In the genomic region with DNA sequence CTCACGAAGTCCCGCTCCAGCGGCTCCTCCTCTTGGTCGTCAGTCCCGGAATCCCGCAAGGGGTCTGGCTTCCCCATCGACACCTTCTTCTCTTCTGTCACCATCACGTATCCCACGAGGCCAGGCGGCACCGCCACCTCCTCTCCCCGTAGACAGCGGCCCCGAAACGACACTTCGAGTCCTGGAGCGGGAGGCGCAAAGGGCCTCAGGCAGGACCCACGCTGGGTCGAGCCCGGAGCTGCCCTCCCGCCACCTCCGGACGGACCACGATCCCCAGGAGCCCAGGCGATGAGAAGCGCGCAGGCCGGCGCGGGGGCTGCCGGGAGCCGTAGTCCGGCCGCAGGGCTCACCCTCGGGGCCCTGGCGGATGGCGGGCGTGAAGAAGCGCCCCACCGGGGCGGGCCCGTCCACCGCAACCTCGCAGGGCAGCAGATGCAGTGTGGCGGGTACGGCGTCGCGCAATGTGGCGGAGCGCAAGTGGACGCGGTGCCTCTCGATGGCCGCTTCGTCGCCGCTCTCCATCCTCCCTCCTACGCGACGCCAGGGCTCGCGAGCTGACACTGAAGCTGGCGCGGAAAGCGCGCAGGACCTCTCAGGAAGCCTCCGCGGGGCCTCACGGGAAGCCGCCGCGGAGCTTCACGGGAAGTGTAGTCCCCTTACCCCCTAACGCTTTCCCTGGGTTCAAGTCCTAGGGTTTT, we compare ENCODE assay signal across 1 cellular context.
A peak's percentile ranks its signal among the peaks of the same experiment; 100 is the strongest.
TF ChIP-seq lines count a peak whose summit lies in the region.

TSS of gene RNASEH2C (minus strand) at position 562 of the 698 bp plus-strand sequence. CDS start at position 522, 40 bp downstream.

TF ChIP-seq in GM12878, 131 proteins besides CTCF, POLR2A, EP300 and RAD21 (continued from another document and continues in another):
- TF ChIP-seq FOS (IDR thresholded peaks at IDR 0.05; ENCODE audit: borderline replicate concordance, extremely low read depth, insufficient read length) (no peak), IRF5 (IDR thresholded peaks at IDR 0.05; ENCODE audit: borderline replicate concordance) (no peak), JUND (IDR thresholded peaks at IDR 0.05; ENCODE audit: low read depth, low read length) (no peak), IRF3 (IDR thresholded peaks at IDR 0.05) (no peak), MEF2A (IDR thresholded peaks at IDR 0.05; ENCODE audit: insufficient read depth, low read depth, low read length) (0 out of 2 replicates have a peak, but pooled peaks have one; percentile 20), STAT3 (IDR thresholded peaks at IDR 0.05; ENCODE audit: low read depth, low read length) (no peak), SMAD1 (IDR thresholded peaks at IDR 0.05; ENCODE audit: low read depth, partially characterized antibody) (no peak), FOXK2 (IDR thresholded peaks at IDR 0.05) (no peak), ZBTB40 (IDR thresholded peaks at IDR 0.05; ENCODE audit: borderline replicate concordance) (peak; percentile 71; the same call in 1 of the 2 replicates), CHD2 (IDR thresholded peaks at IDR 0.05; ENCODE audit: borderline replicate concordance, low read depth, low read length) (peak; percentile 92), BHLHE40 (IDR thresholded peaks at IDR 0.05; ENCODE audit: borderline replicate concordance in 1 of 2, low read depth in 2 of 2, low read length in 1 of 2) (peak in 1 of 2 experiments; percentile 38; a peak in 3 of 4 replicates), POLR2AphosphoS5 (IDR thresholded peaks at IDR 0.05; ENCODE audit: low read length) (peak; percentile 93), CHD4 (IDR thresholded peaks at IDR 0.05) (no peak), NR2F1 (conservative IDR thresholded peaks at IDR 0.05) (peak; percentile 58; the same call in 1 of the 2 replicates), YY1 (IDR thresholded peaks at IDR 0.05; ENCODE audit: low read depth, low read length) (peak; percentile 89), NFXL1 (IDR thresholded peaks at IDR 0.05; ENCODE audit: borderline replicate concordance) (0 out of 2 replicates have a peak, but pooled peaks have one; percentile 43), MTA3 (IDR thresholded peaks at IDR 0.05; ENCODE audit: borderline replicate concordance, low read length) (no peak), CEBPB (IDR thresholded peaks at IDR 0.05; ENCODE audit: borderline replicate concordance in 1 of 2, low read depth in 2 of 2, low read length in 2 of 2) (no peak), TCF7 (IDR thresholded peaks at IDR 0.05; ENCODE audit: borderline replicate concordance) (no peak), MXI1 (IDR thresholded peaks at IDR 0.05; ENCODE audit: low read depth, low read length) (peak; percentile 77), HCFC1 (IDR thresholded peaks at IDR 0.05; ENCODE audit: low read length) (peak; percentile 89), MLLT1 (IDR thresholded peaks at IDR 0.05) (no peak), JUNB (IDR thresholded peaks at IDR 0.05) (no peak), ASH2L (IDR thresholded peaks at IDR 0.05; ENCODE audit: borderline replicate concordance, low read depth) (no peak), SMC3 (IDR thresholded peaks at IDR 0.05; ENCODE audit: borderline replicate concordance, low read length) (no peak), NRF1 (conservative IDR thresholded peaks at IDR 0.05; ENCODE audit: low read depth, low read length) (no peak), USF2 (IDR thresholded peaks at IDR 0.05; ENCODE audit: borderline replicate concordance, low read depth, low read length) (no peak), ZSCAN29 (IDR thresholded peaks at IDR 0.05) (no peak), CREB1 (IDR thresholded peaks at IDR 0.05; ENCODE audit: low read depth) (peak; percentile 81), YBX1 (IDR thresholded peaks at IDR 0.05) (no peak), NFIC (IDR thresholded peaks at IDR 0.05; ENCODE audit: low read depth, low read length) (no peak), SMAD5 (IDR thresholded peaks at IDR 0.05; ENCODE audit: low read depth) (peak; percentile 46; the same call in 1 of the 2 replicates), BMI1 (IDR thresholded peaks at IDR 0.05; ENCODE audit: borderline replicate concordance) (no peak), PAX5 (IDR thresholded peaks at IDR 0.05; ENCODE audit: borderline replicate concordance, low read depth, low read length) (0 out of 2 replicates have a peak, but pooled peaks have one; percentile 23), CREM (IDR thresholded peaks at IDR 0.05; ENCODE audit: low read depth) (peak; percentile 84; the same call in 1 of the 2 replicates), SIX5 (IDR thresholded peaks at IDR 0.05; ENCODE audit: low read depth, low read length, severe bottlenecking) (peak; percentile 92), CBX5 (IDR thresholded peaks at IDR 0.05; ENCODE audit: low read depth) (no peak), SMARCA5 (IDR thresholded peaks at IDR 0.05) (no peak), RBBP5 (conservative IDR thresholded peaks at IDR 0.05) (no peak), SP1 (IDR thresholded peaks at IDR 0.05; ENCODE audit: low read depth, low read length) (peak; percentile 14)
- TF ChIP-seq, protein P1, sequence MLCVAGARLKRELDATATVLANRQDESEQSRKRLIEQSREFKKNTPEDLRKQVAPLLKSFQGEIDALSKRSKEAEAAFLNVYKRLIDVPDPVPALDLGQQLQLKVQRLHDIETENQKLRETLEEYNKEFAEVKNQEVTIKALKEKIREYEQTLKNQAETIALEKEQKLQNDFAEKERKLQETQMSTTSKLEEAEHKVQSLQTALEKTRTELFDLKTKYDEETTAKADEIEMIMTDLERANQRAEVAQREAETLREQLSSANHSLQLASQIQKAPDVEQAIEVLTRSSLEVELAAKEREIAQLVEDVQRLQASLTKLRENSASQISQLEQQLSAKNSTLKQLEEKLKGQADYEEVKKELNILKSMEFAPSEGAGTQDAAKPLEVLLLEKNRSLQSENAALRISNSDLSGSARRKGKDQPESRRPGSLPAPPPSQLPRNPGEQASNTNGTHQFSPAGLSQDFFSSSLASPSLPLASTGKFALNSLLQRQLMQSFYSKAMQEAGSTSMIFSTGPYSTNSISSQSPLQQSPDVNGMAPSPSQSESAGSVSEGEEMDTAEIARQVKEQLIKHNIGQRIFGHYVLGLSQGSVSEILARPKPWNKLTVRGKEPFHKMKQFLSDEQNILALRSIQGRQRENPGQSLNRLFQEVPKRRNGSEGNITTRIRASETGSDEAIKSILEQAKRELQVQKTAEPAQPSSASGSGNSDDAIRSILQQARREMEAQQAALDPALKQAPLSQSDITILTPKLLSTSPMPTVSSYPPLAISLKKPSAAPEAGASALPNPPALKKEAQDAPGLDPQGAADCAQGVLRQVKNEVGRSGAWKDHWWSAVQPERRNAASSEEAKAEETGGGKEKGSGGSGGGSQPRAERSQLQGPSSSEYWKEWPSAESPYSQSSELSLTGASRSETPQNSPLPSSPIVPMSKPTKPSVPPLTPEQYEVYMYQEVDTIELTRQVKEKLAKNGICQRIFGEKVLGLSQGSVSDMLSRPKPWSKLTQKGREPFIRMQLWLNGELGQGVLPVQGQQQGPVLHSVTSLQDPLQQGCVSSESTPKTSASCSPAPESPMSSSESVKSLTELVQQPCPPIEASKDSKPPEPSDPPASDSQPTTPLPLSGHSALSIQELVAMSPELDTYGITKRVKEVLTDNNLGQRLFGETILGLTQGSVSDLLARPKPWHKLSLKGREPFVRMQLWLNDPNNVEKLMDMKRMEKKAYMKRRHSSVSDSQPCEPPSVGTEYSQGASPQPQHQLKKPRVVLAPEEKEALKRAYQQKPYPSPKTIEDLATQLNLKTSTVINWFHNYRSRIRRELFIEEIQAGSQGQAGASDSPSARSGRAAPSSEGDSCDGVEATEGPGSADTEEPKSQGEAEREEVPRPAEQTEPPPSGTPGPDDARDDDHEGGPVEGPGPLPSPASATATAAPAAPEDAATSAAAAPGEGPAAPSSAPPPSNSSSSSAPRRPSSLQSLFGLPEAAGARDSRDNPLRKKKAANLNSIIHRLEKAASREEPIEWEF (IDR thresholded peaks at IDR 0.05; ENCODE audit: insufficient replicate concordance, low read depth, low read length), result no peak
- TF ChIP-seq, protein P2, sequence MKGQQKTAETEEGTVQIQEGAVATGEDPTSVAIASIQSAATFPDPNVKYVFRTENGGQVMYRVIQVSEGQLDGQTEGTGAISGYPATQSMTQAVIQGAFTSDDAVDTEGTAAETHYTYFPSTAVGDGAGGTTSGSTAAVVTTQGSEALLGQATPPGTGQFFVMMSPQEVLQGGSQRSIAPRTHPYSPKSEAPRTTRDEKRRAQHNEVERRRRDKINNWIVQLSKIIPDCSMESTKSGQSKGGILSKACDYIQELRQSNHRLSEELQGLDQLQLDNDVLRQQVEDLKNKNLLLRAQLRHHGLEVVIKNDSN (IDR thresholded peaks at IDR 0.05; ENCODE audit: borderline replicate concordance, extremely low read length, insufficient read depth, low read depth, low read length), result no peak
- TF ChIP-seq, protein P3, sequence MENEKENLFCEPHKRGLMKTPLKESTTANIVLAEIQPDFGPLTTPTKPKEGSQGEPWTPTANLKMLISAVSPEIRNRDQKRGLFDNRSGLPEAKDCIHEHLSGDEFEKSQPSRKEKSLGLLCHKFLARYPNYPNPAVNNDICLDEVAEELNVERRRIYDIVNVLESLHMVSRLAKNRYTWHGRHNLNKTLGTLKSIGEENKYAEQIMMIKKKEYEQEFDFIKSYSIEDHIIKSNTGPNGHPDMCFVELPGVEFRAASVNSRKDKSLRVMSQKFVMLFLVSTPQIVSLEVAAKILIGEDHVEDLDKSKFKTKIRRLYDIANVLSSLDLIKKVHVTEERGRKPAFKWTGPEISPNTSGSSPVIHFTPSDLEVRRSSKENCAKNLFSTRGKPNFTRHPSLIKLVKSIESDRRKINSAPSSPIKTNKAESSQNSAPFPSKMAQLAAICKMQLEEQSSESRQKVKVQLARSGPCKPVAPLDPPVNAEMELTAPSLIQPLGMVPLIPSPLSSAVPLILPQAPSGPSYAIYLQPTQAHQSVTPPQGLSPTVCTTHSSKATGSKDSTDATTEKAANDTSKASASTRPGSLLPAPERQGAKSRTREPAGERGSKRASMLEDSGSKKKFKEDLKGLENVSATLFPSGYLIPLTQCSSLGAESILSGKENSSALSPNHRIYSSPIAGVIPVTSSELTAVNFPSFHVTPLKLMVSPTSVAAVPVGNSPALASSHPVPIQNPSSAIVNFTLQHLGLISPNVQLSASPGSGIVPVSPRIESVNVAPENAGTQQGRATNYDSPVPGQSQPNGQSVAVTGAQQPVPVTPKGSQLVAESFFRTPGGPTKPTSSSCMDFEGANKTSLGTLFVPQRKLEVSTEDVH (IDR thresholded peaks at IDR 0.05; ENCODE audit: low read depth, partially characterized antibody), result no peak
